ENCODE assay signal across 14 cellular contexts in genomic region chr4:70637239-70637920, GRCh38. TPM values are rescaled to one million over a fixed set of nuclear protein-coding genes. Genes with fewer than 3 reads are reported as not detected.
DNase-seq lines count a peak whose midpoint lies in the region; ATAC-seq and TF ChIP-seq lines count a peak whose summit lies in the region.
"Had no signal": no experiment of that assay in that cellular context is flagged by ENCODE, and none has a peak within 500 bp of the region (broad histone marks: within the 10 kb centered on the region; RNA-seq: fewer than 3 reads in every experiment).

No MANE protein-coding gene starts in this region.

- H3K9me3 ChIP-seq in sigmoid colon: no peaks in the 10 kb centered on the region

- H3K36me3 ChIP-seq in sigmoid colon: no peaks in the 10 kb centered on the region

- peak overlapping the region in 3 of 4 donors; percentile 1 to 36 (median 2) for H3K27ac ChIP-seq in sigmoid colon

- peaks cover 0 to 14% (median 10%) of the 10 kb centered on the region in 4 donors for H3K4me1 ChIP-seq in sigmoid colon

- TF ChIP-seq POLR2A in sigmoid colon (IDR thresholded peaks at IDR 0.05): no peak

- ATAC-seq in GM18909 (IDR thresholded peaks at IDR 0.05; ENCODE audit: poor library complexity, unreplicated experiment): peak; percentile 85
- ATAC-seq in HG03025 (IDR thresholded peaks at IDR 0.05; ENCODE audit: low FRiP score, unreplicated experiment): no peak
- ATAC-seq: stimulated activated naive CD8-positive, alpha-beta T cell treated with anti-CD3 and anti-CD28 coated beads, Interleukin-15, Interleukin-2, amounts not matched to agents 100 U/mL and 50 U/mL, for 24 hours had no signal

- no peak for TF ChIP-seq EP300 in sigmoid colon (IDR thresholded peaks at IDR 0.05)

- no peak for TF ChIP-seq CTCF in fibroblast of the aortic adventitia (IDR thresholded peaks at IDR 0.05; ENCODE audit: insufficient read depth, low read length)
- TF ChIP-seq CTCF in sigmoid colon (IDR thresholded peaks at IDR 0.05): no peak
- no peak for TF ChIP-seq CTCF in CD14-positive monocyte (IDR thresholded peaks at IDR 0.05)

- H3K4me3 ChIP-seq in fibroblast of the aortic adventitia (ENCODE audit: low read depth, low read length) (no peak overlapping the region), sigmoid colon (peak overlapping the region in 1 of 4 donors; percentile 8)
- H3K4me3 ChIP-seq: smooth muscle cell had no signal

- H3K27ac Mint-ChIP-seq in CD14-positive monocyte: no peak overlapping the region
- H3K27ac Mint-ChIP-seq: activated naive CD4-positive, alpha-beta T cell treated with anti-CD3 and anti-CD28 coated beads for 36 hours had no signal

- H3K27me3 ChIP-seq in sigmoid colon: no peaks in the 10 kb centered on the region

- no peak overlapping the region for H3K4me3 Mint-ChIP-seq in CD14-positive monocyte
- H3K4me3 Mint-ChIP-seq: activated naive CD4-positive, alpha-beta T cell treated with anti-CD3 and anti-CD28 coated beads for 36 hours had no signal

- H3K4me1 Mint-ChIP-seq in CD14-positive monocyte: no peaks in the 10 kb centered on the region

- intact Hi-C loops in sigmoid colon (cut with DNase I): no loop called here
- intact Hi-C loops in CD14-positive monocyte (cut with micrococcal nuclease): no loop called here

- 56 to 62% methylated on average over 8 of the region's 8 CpGs for WGBS in sigmoid colon, 2 donors

- H3K9me3 Mint-ChIP-seq in CD14-positive monocyte: peaks cover 0 to 2% (median 0%) of the 10 kb centered on the region in 7 donors
- H3K9me3 Mint-ChIP-seq: activated naive CD4-positive, alpha-beta T cell treated with anti-CD3 and anti-CD28 coated beads for 36 hours had no signal

- no peaks in the 10 kb centered on the region for H3K27me3 Mint-ChIP-seq in CD14-positive monocyte (ENCODE audit: low read depth in 3 of 3)

- DNase-seq in NCI-H1417 treated with DMSO at 0.1 percent for 48 hours (lab: John Stamatoyannopoulos, UW) (peak; percentile 18), fibroblast of the aortic adventitia (ENCODE audit: low read depth) (peak; percentile 25), sigmoid colon (no peak), CD14-positive monocyte (ENCODE audit: low spot score) (no peak), hypothalamus (lab: John Stamatoyannopoulos, UW) (no peak), iPS-NIHi11 (ENCODE audit: low spot score) (no peak)
- DNase-seq: activated naive CD4-positive, alpha-beta T cell treated with anti-CD3 and anti-CD28 coated beads for 36 hours; effector CD8-positive, alpha-beta T cell; kidney glomerular epithelial cell; stimulated activated naive CD8-positive, alpha-beta T cell treated with anti-CD3 and anti-CD28 coated beads, Interleukin-15, Interleukin-2, amounts not matched to agents 100 U/mL and 50 U/mL, for 24 hours had no signal

- no peaks in the 10 kb centered on the region for H3K36me3 Mint-ChIP-seq in CD14-positive monocyte

RNA-seq across cellular contexts. Expression of gene ENAM, which starts 8.8 kb away (rescaled TPM):
- total RNA-seq in fibroblast of the aortic adventitia (ENCODE audit: low replicate concordance) (0.18 TPM in 1 of 2 replicates, not detected in the other), sigmoid colon (under 1 TPM in 2 of 4 donors, not detected in 2; under 0.01 to 0.28 TPM)
- polyA plus RNA-seq in sigmoid colon (not detected), CD14-positive monocyte (not detected)
- total RNA-seq: activated naive CD4-positive, alpha-beta T cell treated with anti-CD3 and anti-CD28 coated beads for 36 hours; NCI-H460; smooth muscle cell had no signal
- polyA plus RNA-seq: smooth muscle cell had no signal

RNA-seq across cellular contexts. Expression of gene JCHAIN, which starts 28.9 kb away (rescaled TPM):
- total RNA-seq in fibroblast of the aortic adventitia (ENCODE audit: low replicate concordance): 0.99 and 18.2 TPM in 2 replicates
- 1 to 10 TPM in 3 of 4 donors, not detected in 1; 1.4 to 2.0 (median 1.6) TPM for total RNA-seq in sigmoid colon
- 100 to 1,000 TPM in 2 of 3 donors, 10 to 100 TPM in 1; 88.9 to 206 (median 131) TPM for polyA plus RNA-seq in sigmoid colon
- polyA plus RNA-seq in CD14-positive monocyte: 1 to 10 TPM; 1.9 to 6.0 TPM
- total RNA-seq: activated naive CD4-positive, alpha-beta T cell treated with anti-CD3 and anti-CD28 coated beads for 36 hours; NCI-H460; smooth muscle cell had no signal
- polyA plus RNA-seq: smooth muscle cell had no signal

RNA-seq across cellular contexts. Expression of gene AMBN, which starts 45.3 kb away (rescaled TPM):
- total RNA-seq in fibroblast of the aortic adventitia (ENCODE audit: low replicate concordance) (not detected in 2 replicates), sigmoid colon (not detected)
- polyA plus RNA-seq in sigmoid colon (not detected), CD14-positive monocyte (not detected)
- total RNA-seq: activated naive CD4-positive, alpha-beta T cell treated with anti-CD3 and anti-CD28 coated beads for 36 hours; NCI-H460; smooth muscle cell had no signal
- polyA plus RNA-seq: smooth muscle cell had no signal

RNA-seq across cellular contexts. Expression of gene UTP3, which starts 51.0 kb away (rescaled TPM):
- 22.5 and 30.6 TPM in 2 replicates for total RNA-seq in fibroblast of the aortic adventitia (ENCODE audit: low replicate concordance)
- total RNA-seq in sigmoid colon: 10 to 100 TPM; 15.3 to 19.7 (median 15.6) TPM
- 10 to 100 TPM; 13.4 to 31.8 (median 15.0) TPM for polyA plus RNA-seq in sigmoid colon
- polyA plus RNA-seq in CD14-positive monocyte: 10 to 100 TPM in 1 of 2 donors, 1 to 10 TPM in 1; 5.0 to 10.8 TPM

Comparison
In these comparisons a context has a peak if more than half of its experiments do, and no peak if none do; other contexts are left out.
1. DNase-seq: peak in NCI-H1417 treated with DMSO at 0.1 percent for 48 hours (single experiment) and fibroblast of the aortic adventitia (single experiment); none in sigmoid colon (single experiment), CD14-positive monocyte (single experiment), hypothalamus (0 of 51) and iPS-NIHi11 (single experiment).